ENCODE assay signal across 8 cellular contexts in genomic region chr1:155001688-155002474, GRCh38. TPM values are rescaled to one million over a fixed set of nuclear protein-coding genes. Genes with fewer than 3 reads are reported as not detected.
DNase-seq lines count a peak whose midpoint lies in the region; ATAC-seq lines count a peak whose summit lies in the region.

No MANE protein-coding gene starts in this region.

- no peaks in the 10 kb centered on the region for H3K27me3 Mint-ChIP-seq in CD4-positive, CD25-positive, alpha-beta regulatory T cell
- no peaks in the 10 kb centered on the region for H3K27me3 Mint-ChIP-seq in memory B cell

- peak; percentile 96 to 99 (median 97) for DNase-seq in CD4-positive, CD25-positive, alpha-beta regulatory T cell
- DNase-seq in HT1080 (ENCODE audit: low read depth) (peak; percentile 89), memory B cell (ENCODE audit: low spot score in 2 of 2) (peak; percentile 90 to 98)
- DNase-seq in NK-92 treated with Interleukin-12 subunit alpha and Interleukin-12 subunit beta, amount 100 ng/mL, for 24 hours (lab: John Stamatoyannopoulos, UW): peak; percentile 97
- DNase-seq in activated CD8-positive, alpha-beta memory T cell treated with anti-CD3 and anti-CD28 coated beads for 4 hours (ENCODE audit: low read depth in 2 of 2): peak; percentile 96
- DNase-seq in effector memory CD4-positive, alpha-beta T cell: peak; percentile 91 to 97 (median 95)
- peak; percentile 96 to 100 (median 98) for DNase-seq in stimulated activated CD4-positive, alpha-beta T cell treated with anti-CD3 and anti-CD28 coated beads, TNF-alpha, amount 100 ng/mL, for 48 hours (ENCODE audit: low read depth in 3 of 3)

- no peaks in the 10 kb centered on the region for H3K9me3 ChIP-seq in CD4-positive, CD25-positive, alpha-beta regulatory T cell (ENCODE audit: control insufficient read depth in 2 of 2, low read length in 2 of 2)
- H3K9me3 ChIP-seq in effector memory CD4-positive, alpha-beta T cell (ENCODE audit: control insufficient read depth, low read length): no peaks in the 10 kb centered on the region

- H3K4me1 ChIP-seq in CD4-positive, CD25-positive, alpha-beta regulatory T cell (ENCODE audit: control insufficient read depth, insufficient read depth, low read length, poor library complexity, severe bottlenecking): peaks cover 68% of the 10 kb centered on the region
- H3K4me1 ChIP-seq in effector memory CD4-positive, alpha-beta T cell (ENCODE audit: control insufficient read depth, insufficient read depth, low read length, poor library complexity, severe bottlenecking): peaks cover 53% of the 10 kb centered on the region

- no peaks in the 10 kb centered on the region for H3K36me3 ChIP-seq in CD4-positive, CD25-positive, alpha-beta regulatory T cell (ENCODE audit: control insufficient read depth, insufficient read depth, low read length)
- H3K36me3 ChIP-seq in effector memory CD4-positive, alpha-beta T cell (ENCODE audit: control insufficient read depth, insufficient read depth, low read length): no peaks in the 10 kb centered on the region

- peak overlapping the region; percentile 96 for H3K27ac ChIP-seq in CD4-positive, CD25-positive, alpha-beta regulatory T cell (ENCODE audit: insufficient read depth, low read length, poor library complexity, severe bottlenecking)
- peak overlapping the region; percentile 98 for H3K27ac ChIP-seq in effector memory CD4-positive, alpha-beta T cell (ENCODE audit: insufficient read depth, low read length, poor library complexity, severe bottlenecking)

- peaks cover 0 to 2% (median 0%) of the 10 kb centered on the region in 7 donors for H3K9me3 Mint-ChIP-seq in CD4-positive, CD25-positive, alpha-beta regulatory T cell
- no peaks in the 10 kb centered on the region for H3K9me3 Mint-ChIP-seq in memory B cell

- no peaks in the 10 kb centered on the region for H3K27me3 ChIP-seq in CD4-positive, CD25-positive, alpha-beta regulatory T cell (ENCODE audit: control insufficient read depth, insufficient read depth, low read length)
- no peaks in the 10 kb centered on the region for H3K27me3 ChIP-seq in effector memory CD4-positive, alpha-beta T cell (replicated peaks; ENCODE audit: control insufficient read depth, insufficient read depth, low read length, poor library complexity, severe bottlenecking)

- peak; percentile 83 to 84 for ATAC-seq in CD4-positive, CD25-positive, alpha-beta regulatory T cell (ENCODE audit: low read depth in 2 of 2)
- peak; percentile 52 for ATAC-seq in GM19452 (IDR thresholded peaks at IDR 0.05; ENCODE audit: unreplicated experiment)
- ATAC-seq in memory B cell (ENCODE audit: low read depth): peak; percentile 75

- no peaks in the 10 kb centered on the region for H3K36me3 Mint-ChIP-seq in CD4-positive, CD25-positive, alpha-beta regulatory T cell
- H3K36me3 Mint-ChIP-seq in memory B cell: no peaks in the 10 kb centered on the region

- H3K4me1 Mint-ChIP-seq in CD4-positive, CD25-positive, alpha-beta regulatory T cell: peaks cover 9 to 59% (median 36%) of the 10 kb centered on the region in 4 donors
- H3K4me1 Mint-ChIP-seq in memory B cell: peaks cover 45% of the 10 kb centered on the region

- peak overlapping the region; percentile 91 to 95 (median 92) for H3K27ac Mint-ChIP-seq in CD4-positive, CD25-positive, alpha-beta regulatory T cell
- peak overlapping the region; percentile 86 for H3K27ac Mint-ChIP-seq in memory B cell

- peak overlapping the region; percentile 77 for H3K4me3 ChIP-seq in CD4-positive, CD25-positive, alpha-beta regulatory T cell (ENCODE audit: low read depth, low read length)
- peak overlapping the region; percentile 87 for H3K4me3 ChIP-seq in effector memory CD4-positive, alpha-beta T cell (ENCODE audit: insufficient read depth, low read depth, low read length, poor library complexity, severe bottlenecking)

- H3K4me3 Mint-ChIP-seq in CD4-positive, CD25-positive, alpha-beta regulatory T cell: peak overlapping the region; percentile 92 to 99 (median 96)
- H3K4me3 Mint-ChIP-seq in memory B cell: peak overlapping the region; percentile 99

RNA-seq across cellular contexts. Expression of gene ZBTB7B, which starts 0.7 kb away (rescaled TPM):
- total RNA-seq in CD4-positive, CD25-positive, alpha-beta regulatory T cell: 68.0 TPM
- 1 to 10 TPM; 3.7 to 6.5 (median 5.3) TPM for polyA plus RNA-seq in CD4-positive, CD25-positive, alpha-beta regulatory T cell
- 18.9 and 22.2 TPM in 2 replicates for total RNA-seq in HT1080 (2014; rRNA removed; shearing (Covaris generic))
- 11.7 and 13.2 TPM in 2 replicates for polyA plus RNA-seq in HT1080 (2015; cell fraction: cytosol; rRNA removed)
- polyA plus RNA-seq in HT1080 (2015; cell fraction: nucleus; rRNA removed): 29.6 and 31.6 TPM in 2 replicates

RNA-seq across cellular contexts. Expression of gene LENEP, which starts 8.5 kb away (rescaled TPM):
- not detected for total RNA-seq in CD4-positive, CD25-positive, alpha-beta regulatory T cell
- not detected for polyA plus RNA-seq in CD4-positive, CD25-positive, alpha-beta regulatory T cell
- 0.64 TPM in 1 of 2 replicates, not detected in the other for total RNA-seq in HT1080 (2014; rRNA removed; shearing (Covaris generic))
- polyA plus RNA-seq in HT1080 (2015; cell fraction: cytosol; rRNA removed): not detected in 2 replicates
- not detected in 2 replicates for polyA plus RNA-seq in HT1080 (2015; cell fraction: nucleus; rRNA removed)

RNA-seq across cellular contexts. Expression of gene FLAD1, which starts 18.7 kb away (rescaled TPM):
- total RNA-seq in CD4-positive, CD25-positive, alpha-beta regulatory T cell: 39.1 TPM
- 10 to 100 TPM; 41.0 to 60.3 (median 44.0) TPM for polyA plus RNA-seq in CD4-positive, CD25-positive, alpha-beta regulatory T cell
- total RNA-seq in HT1080 (2014; rRNA removed; shearing (Covaris generic)): 49.5 and 50.0 TPM in 2 replicates
- polyA plus RNA-seq in HT1080 (2015; cell fraction: cytosol; rRNA removed): 21.0 and 25.1 TPM in 2 replicates
- 30.6 and 38.7 TPM in 2 replicates for polyA plus RNA-seq in HT1080 (2015; cell fraction: nucleus; rRNA removed)

RNA-seq across cellular contexts. Expression of gene CKS1B, which starts 27.4 kb away (rescaled TPM):
- 8.5 TPM for total RNA-seq in CD4-positive, CD25-positive, alpha-beta regulatory T cell
- polyA plus RNA-seq in CD4-positive, CD25-positive, alpha-beta regulatory T cell: 10 to 100 TPM; 51.3 to 60.0 (median 56.4) TPM
- 210 and 222 TPM in 2 replicates for total RNA-seq in HT1080 (2014; rRNA removed; shearing (Covaris generic))
- 139 and 187 TPM in 2 replicates for polyA plus RNA-seq in HT1080 (2015; cell fraction: cytosol; rRNA removed)
- 67.1 and 86.8 TPM in 2 replicates for polyA plus RNA-seq in HT1080 (2015; cell fraction: nucleus; rRNA removed)

RNA-seq across cellular contexts. Expression of gene SHC1, which starts 31.3 kb away (rescaled TPM):
- total RNA-seq in CD4-positive, CD25-positive, alpha-beta regulatory T cell: 71.3 TPM
- 10 to 100 TPM; 27.0 to 40.3 (median 30.3) TPM for polyA plus RNA-seq in CD4-positive, CD25-positive, alpha-beta regulatory T cell
- 126 and 173 TPM in 2 replicates for total RNA-seq in HT1080 (2014; rRNA removed; shearing (Covaris generic))
- 166 and 179 TPM in 2 replicates for polyA plus RNA-seq in HT1080 (2015; cell fraction: cytosol; rRNA removed)
- 470 and 539 TPM in 2 replicates for polyA plus RNA-seq in HT1080 (2015; cell fraction: nucleus; rRNA removed)

Comparison
In these comparisons a context has a peak if more than half of its experiments do, and no peak if none do; other contexts are left out.
1. Peak in every context shown above with its lines: DNase-seq, ATAC-seq, H3K4me3 ChIP-seq and H3K27ac ChIP-seq.